ENCODE assay signal across 8 cellular contexts in genomic region chr21:39379986-39380891, GRCh38. TPM values are rescaled to one million over a fixed set of nuclear protein-coding genes. Genes with fewer than 3 reads are reported as not detected.
DNase-seq lines count a peak whose midpoint lies in the region; ATAC-seq, FAIRE-seq and TF ChIP-seq lines count a peak whose summit lies in the region.

No MANE protein-coding gene starts in this region.

- no peaks in the 10 kb centered on the region for H3K27me3 ChIP-seq in left ventricle myocardium inferior (ENCODE audit: low read depth)
- no peaks in the 10 kb centered on the region for H3K27me3 ChIP-seq in upper lobe of right lung

- TF ChIP-seq CTCF in left ventricle myocardium inferior (IDR thresholded peaks at IDR 0.05; ENCODE audit: borderline replicate concordance) (no peak), upper lobe of right lung (IDR thresholded peaks at IDR 0.05) (no peak)

- peak overlapping the region; percentile 88 for H3K4me3 ChIP-seq in left ventricle myocardium inferior
- H3K4me3 ChIP-seq in upper lobe of right lung = peak overlapping the region; percentile 74

- H3K27ac ChIP-seq in left ventricle myocardium inferior (replicated peaks) (peak overlapping the region; percentile 93), upper lobe of right lung (peak overlapping the region; percentile 91)

- FAIRE-seq in GM12892 (lab: Jason Lieb, UNC) = peak; percentile 96

- H3K9me3 ChIP-seq in left ventricle myocardium inferior (replicated peaks) (no peaks in the 10 kb centered on the region), upper lobe of right lung (no peaks in the 10 kb centered on the region)

- peak; percentile 53; the same call in 1 of the 2 replicates for TF ChIP-seq POLR2A in GM12892 (IDR thresholded peaks at IDR 0.05; ENCODE audit: low read depth, low read length)

- ATAC-seq in HG02852 (IDR thresholded peaks at IDR 0.05; ENCODE audit: unreplicated experiment) (peak; percentile 96), upper lobe of right lung (peak; percentile 99)

- no peaks in the 10 kb centered on the region for H3K36me3 ChIP-seq in left ventricle myocardium inferior
- H3K36me3 ChIP-seq in upper lobe of right lung = no peaks in the 10 kb centered on the region

- H3K4me1 ChIP-seq in left ventricle myocardium inferior = peaks cover 24% of the 10 kb centered on the region
- H3K4me1 ChIP-seq in upper lobe of right lung = peaks cover 4% of the 10 kb centered on the region

- intact Hi-C loops in left ventricle myocardium inferior (cut with micrococcal nuclease) (no loop called here), posterior vena cava (cut with DNase I) (loop anchor here in 1 of 2 donors (10.0 kb wide), 1 partner anchor 65 kb away; the partner anchor contains the start of gene BRWD1), upper lobe of right lung (cut with DNase I) (loop anchor here (10.0 kb wide), 1 partner anchor 65 kb away; the partner anchor contains the start of gene BRWD1)

- peak; percentile 89 for DNase-seq in GM12892 (ENCODE audit: insufficient read length)
- DNase-seq in NCI-H1436 treated with DMSO at 0.1 percent for 48 hours (lab: John Stamatoyannopoulos, UW) = peak; percentile 51
- DNase-seq in T follicular helper cell (ENCODE audit: low read depth) = peak; percentile 82
- peak; percentile 96 for DNase-seq in amniotic epithelial cell (ENCODE audit: low read depth)
- peak; percentile 97 for DNase-seq in left ventricle myocardium inferior
- DNase-seq in posterior vena cava (ENCODE audit: low spot score) = peak; percentile 99
- peak; percentile 98 for DNase-seq in upper lobe of right lung

RNA-seq across cellular contexts. Expression of gene HMGN1, which starts 31.4 kb away (rescaled TPM):
- 409 TPM for polyA plus RNA-seq in GM12892 (2012; ENCODE audit: missing spikeins)
- total RNA-seq in left ventricle myocardium inferior (64.5 TPM), posterior vena cava (100 to 1,000 TPM in 1 of 2 donors, 10 to 100 TPM in 1; 65.9 to 101 TPM), upper lobe of right lung (170 TPM)

Comparison
In these comparisons a context has a peak if more than half of its experiments do, and no peak if none do; other contexts are left out.
1. Peak in every context shown above with its lines: DNase-seq, ATAC-seq, H3K4me3 ChIP-seq and H3K27ac ChIP-seq.